ENCODE assay signal across 8 cellular contexts in the genomic region with DNA sequence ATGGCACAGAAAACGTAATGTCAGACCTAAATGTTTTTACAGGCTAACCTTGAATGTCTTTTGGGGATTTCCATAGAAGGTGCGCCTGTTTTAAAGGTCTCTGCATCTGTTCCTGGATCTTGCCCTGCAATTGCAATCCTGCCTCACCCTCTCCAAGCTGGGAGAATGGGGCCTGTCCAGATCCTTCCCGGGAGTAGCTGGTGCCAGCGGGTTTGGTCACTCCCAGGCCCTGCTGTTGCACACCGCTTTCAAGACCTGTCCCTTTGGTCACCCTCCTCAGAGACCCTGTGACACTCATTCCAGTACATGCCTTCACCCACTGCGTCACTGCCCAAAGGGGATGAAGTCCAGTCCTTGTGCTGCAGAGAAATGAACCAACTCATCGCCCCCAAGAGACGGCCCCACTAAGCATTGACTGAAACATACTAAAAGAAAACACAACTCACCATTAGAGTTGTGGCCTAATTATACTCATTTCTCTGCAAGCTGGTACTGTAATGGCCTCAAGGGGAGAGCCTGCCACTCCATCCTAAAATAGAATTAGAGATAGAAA. TPM values are rescaled to one million over a fixed set of nuclear protein-coding genes. Genes with fewer than 3 reads are reported as not detected.
A peak's percentile ranks its signal among the peaks of the same experiment; 100 is the strongest.
DNase-seq lines count a peak whose midpoint lies in the region; ATAC-seq, FAIRE-seq and TF ChIP-seq lines count a peak whose summit lies in the region.

No MANE protein-coding gene starts in this region.

- no peaks in the 10 kb centered on the region for H3K27me3 ChIP-seq in breast epithelium
- no peaks in the 10 kb centered on the region for H3K27me3 ChIP-seq in lower lobe of right lung (ENCODE audit: low read depth)
- no peaks in the 10 kb centered on the region for H3K27me3 ChIP-seq in subcutaneous abdominal adipose tissue (ENCODE audit: control insufficient read depth in 5 of 5, insufficient read depth in 4 of 5, low read length in 5 of 5)

- TF ChIP-seq CTCF in breast epithelium (IDR thresholded peaks at IDR 0.05): peak in 1 of 3 donors; percentile 7
- no peak for TF ChIP-seq CTCF in lower lobe of right lung (IDR thresholded peaks at IDR 0.05)

- H3K27ac ChIP-seq in breast epithelium (peak overlapping the region; percentile 98 to 100), lower lobe of right lung (peak overlapping the region; percentile 94), subcutaneous abdominal adipose tissue (ENCODE audit: low read depth, low read length) (peak overlapping the region; percentile 99)

- H3K36me3 ChIP-seq in breast epithelium: peaks cover 5% of the 10 kb centered on the region
- H3K36me3 ChIP-seq in lower lobe of right lung: peaks cover 10% of the 10 kb centered on the region
- peaks cover 2 to 11% (median 8%) of the 10 kb centered on the region in 5 donors for H3K36me3 ChIP-seq in subcutaneous abdominal adipose tissue (ENCODE audit: control insufficient read depth in 5 of 5, insufficient read depth in 5 of 5, low read length in 5 of 5)

- peaks cover 5 to 26% of the 10 kb centered on the region in 2 donors for H3K4me1 ChIP-seq in breast epithelium
- H3K4me1 ChIP-seq in lower lobe of right lung: peaks cover 49% of the 10 kb centered on the region
- H3K4me1 ChIP-seq in subcutaneous abdominal adipose tissue (ENCODE audit: control insufficient read depth in 5 of 5, insufficient read depth in 5 of 5, low read length in 5 of 5): peaks cover 30 to 69% (median 63%) of the 10 kb centered on the region in 5 donors

- ATAC-seq in lower lobe of right lung: no peak

- no peaks in the 10 kb centered on the region for H3K9me3 ChIP-seq in breast epithelium
- H3K9me3 ChIP-seq in lower lobe of right lung: no peaks in the 10 kb centered on the region
- no peaks in the 10 kb centered on the region for H3K9me3 ChIP-seq in subcutaneous abdominal adipose tissue (ENCODE audit: control insufficient read depth in 5 of 5, low read length in 5 of 5)

- no peak for FAIRE-seq in RCC 7860 (lab: Jason Lieb, UNC)

- H3K9ac ChIP-seq in subcutaneous abdominal adipose tissue (ENCODE audit: low read length in 5 of 5): peak overlapping the region; percentile 21 to 82 (median 49)

- DNase-seq in NCI-H1694 treated with DMSO at 0.1 percent for 48 hours (lab: John Stamatoyannopoulos, UW) (peak; percentile 68), NCI-H1694 (lab: John Stamatoyannopoulos, UW) (no peak), RCC 7860 (ENCODE audit: low spot score) (peak; percentile 43), breast epithelium (ENCODE audit: low spot score in 2 of 2) (peak in 1 of 2 donors; percentile 65), lower lobe of right lung (peak; percentile 71), NCI-H2081 (lab: John Stamatoyannopoulos, UW) (no peak), dermis blood vessel endothelial cell (no peak)

- H3K4me3 ChIP-seq in breast epithelium: peak overlapping the region; percentile 32 to 90 (median 55)
- peak overlapping the region; percentile 60 for H3K4me3 ChIP-seq in lower lobe of right lung
- peak overlapping the region; percentile 28 to 72 (median 52) for H3K4me3 ChIP-seq in subcutaneous abdominal adipose tissue (ENCODE audit: low read depth in 1 of 5, low read length in 5 of 5)

- intact Hi-C loops in breast epithelium (cut with DNase I; ENCODE audit: low total_unique reads) (no loop called here), lower lobe of right lung (cut with DNase I) (loop anchor here (5.0 kb wide), 1 partner anchor 110 kb away; no protein-coding TSS in a partner anchor)

- TF ChIP-seq POLR2A in breast epithelium (IDR thresholded peaks at IDR 0.05): no peak

RNA-seq across cellular contexts. Expression of gene IRF2BP2, which starts 1.9 kb away (rescaled TPM):
- total RNA-seq in breast epithelium (100 to 1,000 TPM in 1 of 3 donors, 10 to 100 TPM in 2; 60.3 to 108 (median 84.9) TPM), lower lobe of right lung (154 TPM), dermis blood vessel endothelial cell (104 and 115 TPM in 2 replicates)

Comparison
In these comparisons a context has a peak if more than half of its experiments do, and no peak if none do; other contexts are left out.
1. DNase-seq: peak in NCI-H1694 treated with DMSO at 0.1 percent for 48 hours (single experiment), RCC 7860 (single experiment) and lower lobe of right lung (single experiment); none in NCI-H1694 (single experiment), NCI-H2081 (0 of 2) and dermis blood vessel endothelial cell (single experiment).
2. Peak in every context shown above with its lines, with median percentiles within 50 percentile points of each other: H3K27ac ChIP-seq and H3K4me3 ChIP-seq.